ENCODE assay signal across 1 cellular context in genomic region chr17:82320956-82321927, GRCh38.
A peak's percentile ranks its signal among the peaks of the same experiment; 100 is the strongest.
TF ChIP-seq lines count a peak whose summit lies in the region.

No MANE protein-coding gene starts in this region.

TF ChIP-seq in HepG2, 621 proteins besides CTCF, POLR2A, EP300 and RAD21 (continued from another document and continues in another):
- TF ChIP-seq ZBTB4 (CRISPR knock-in tag; IDR thresholded peaks at IDR 0.05; ENCODE audit: borderline replicate concordance): peak; percentile 55; the same call in 1 of the 2 replicates
- TF ChIP-seq, protein P1, sequence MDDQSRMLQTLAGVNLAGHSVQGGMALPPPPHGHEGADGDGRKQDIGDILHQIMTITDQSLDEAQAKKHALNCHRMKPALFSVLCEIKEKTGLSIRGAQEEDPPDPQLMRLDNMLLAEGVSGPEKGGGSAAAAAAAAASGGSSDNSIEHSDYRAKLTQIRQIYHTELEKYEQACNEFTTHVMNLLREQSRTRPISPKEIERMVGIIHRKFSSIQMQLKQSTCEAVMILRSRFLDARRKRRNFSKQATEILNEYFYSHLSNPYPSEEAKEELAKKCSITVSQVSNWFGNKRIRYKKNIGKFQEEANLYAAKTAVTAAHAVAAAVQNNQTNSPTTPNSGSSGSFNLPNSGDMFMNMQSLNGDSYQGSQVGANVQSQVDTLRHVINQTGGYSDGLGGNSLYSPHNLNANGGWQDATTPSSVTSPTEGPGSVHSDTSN (CRISPR knock-in tag; IDR thresholded peaks at IDR 0.05; ENCODE audit: borderline replicate concordance): no peak
- no peak for TF ChIP-seq ZNF839 (CRISPR knock-in tag; IDR thresholded peaks at IDR 0.05; ENCODE audit: borderline replicate concordance)
- TF ChIP-seq SATB2 (CRISPR knock-in tag; IDR thresholded peaks at IDR 0.05): no peak
- TF ChIP-seq FOXJ3 (CRISPR knock-in tag; IDR thresholded peaks at IDR 0.05; ENCODE audit: borderline replicate concordance): no peak
- TF ChIP-seq ATM (IDR thresholded peaks at IDR 0.05; ENCODE audit: borderline replicate concordance): no peak
- TF ChIP-seq ELK4 (CRISPR knock-in tag; IDR thresholded peaks at IDR 0.05; ENCODE audit: borderline replicate concordance): no peak
- no peak for TF ChIP-seq RBM22 (optimal IDR thresholded peaks at IDR 0.05; ENCODE audit: low read length)
- 0 out of 3 replicates have a peak, but pooled peaks have one; percentile 40 for TF ChIP-seq MXI1 (IDR thresholded peaks at IDR 0.05; ENCODE audit: borderline replicate concordance, low read depth, low read length)
- no peak for TF ChIP-seq SMARCE1 (IDR thresholded peaks at IDR 0.05; ENCODE audit: borderline replicate concordance)
- TF ChIP-seq ZNF136 (CRISPR knock-in tag; IDR thresholded peaks at IDR 0.05; ENCODE audit: low read depth): no peak
- no peak for TF ChIP-seq ZNF713 (CRISPR knock-in tag; IDR thresholded peaks at IDR 0.05)
- TF ChIP-seq, protein P2, sequence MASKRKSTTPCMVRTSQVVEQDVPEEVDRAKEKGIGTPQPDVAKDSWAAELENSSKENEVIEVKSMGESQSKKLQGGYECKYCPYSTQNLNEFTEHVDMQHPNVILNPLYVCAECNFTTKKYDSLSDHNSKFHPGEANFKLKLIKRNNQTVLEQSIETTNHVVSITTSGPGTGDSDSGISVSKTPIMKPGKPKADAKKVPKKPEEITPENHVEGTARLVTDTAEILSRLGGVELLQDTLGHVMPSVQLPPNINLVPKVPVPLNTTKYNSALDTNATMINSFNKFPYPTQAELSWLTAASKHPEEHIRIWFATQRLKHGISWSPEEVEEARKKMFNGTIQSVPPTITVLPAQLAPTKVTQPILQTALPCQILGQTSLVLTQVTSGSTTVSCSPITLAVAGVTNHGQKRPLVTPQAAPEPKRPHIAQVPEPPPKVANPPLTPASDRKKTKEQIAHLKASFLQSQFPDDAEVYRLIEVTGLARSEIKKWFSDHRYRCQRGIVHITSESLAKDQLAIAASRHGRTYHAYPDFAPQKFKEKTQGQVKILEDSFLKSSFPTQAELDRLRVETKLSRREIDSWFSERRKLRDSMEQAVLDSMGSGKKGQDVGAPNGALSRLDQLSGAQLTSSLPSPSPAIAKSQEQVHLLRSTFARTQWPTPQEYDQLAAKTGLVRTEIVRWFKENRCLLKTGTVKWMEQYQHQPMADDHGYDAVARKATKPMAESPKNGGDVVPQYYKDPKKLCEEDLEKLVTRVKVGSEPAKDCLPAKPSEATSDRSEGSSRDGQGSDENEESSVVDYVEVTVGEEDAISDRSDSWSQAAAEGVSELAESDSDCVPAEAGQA (IDR thresholded peaks at IDR 0.05; ENCODE audit: low read depth): no peak
- TF ChIP-seq, protein P2 (CRISPR knock-in tag; IDR thresholded peaks at IDR 0.05; ENCODE audit: borderline replicate concordance): no peak
- no peak for TF ChIP-seq PHF20 (CRISPR knock-in tag; IDR thresholded peaks at IDR 0.05)
- no peak for TF ChIP-seq ZFP1 (CRISPR knock-in tag; IDR thresholded peaks at IDR 0.05)
- no peak for TF ChIP-seq ISL2 (CRISPR knock-in tag; IDR thresholded peaks at IDR 0.05)
- TF ChIP-seq RFXANK (CRISPR knock-in tag; IDR thresholded peaks at IDR 0.05): no peak
- TF ChIP-seq ZBTB20 (CRISPR knock-in tag; IDR thresholded peaks at IDR 0.05; ENCODE audit: borderline replicate concordance, low read depth): no peak
- TF ChIP-seq SIN3B (IDR thresholded peaks at IDR 0.05; ENCODE audit: low read length): no peak
- TF ChIP-seq GABPB1 (CRISPR knock-in tag; IDR thresholded peaks at IDR 0.05): peak; percentile 31; the same call in 1 of the 2 replicates
- TF ChIP-seq ZNF343 (CRISPR knock-in tag; IDR thresholded peaks at IDR 0.05): no peak
- TF ChIP-seq BORCS8-MEF2B (CRISPR knock-in tag; IDR thresholded peaks at IDR 0.05): no peak
- no peak for TF ChIP-seq ZSCAN5A (CRISPR knock-in tag; IDR thresholded peaks at IDR 0.05; ENCODE audit: borderline replicate concordance)
- TF ChIP-seq BCL6 (CRISPR knock-in tag; IDR thresholded peaks at IDR 0.05): no peak; the same call in 1 of the 2 replicates
- TF ChIP-seq HMG20B (CRISPR knock-in tag; conservative IDR thresholded peaks at IDR 0.05): no peak
- no peak for TF ChIP-seq ZNF652 (CRISPR knock-in tag; IDR thresholded peaks at IDR 0.05; ENCODE audit: borderline replicate concordance, low read depth)
- TF ChIP-seq ZNF576 (CRISPR knock-in tag; IDR thresholded peaks at IDR 0.05): no peak
- no peak for TF ChIP-seq EHMT2 (IDR thresholded peaks at IDR 0.05; ENCODE audit: borderline replicate concordance, low read depth, low read length)
- TF ChIP-seq DMAP1 (CRISPR knock-in tag; IDR thresholded peaks at IDR 0.05): no peak
- TF ChIP-seq ZNF383 (CRISPR knock-in tag; IDR thresholded peaks at IDR 0.05; ENCODE audit: borderline replicate concordance): no peak
- TF ChIP-seq PREB (CRISPR knock-in tag; IDR thresholded peaks at IDR 0.05): no peak
- no peak for TF ChIP-seq GPBP1L1 (CRISPR knock-in tag; IDR thresholded peaks at IDR 0.05)
- TF ChIP-seq XBP1 (CRISPR knock-in tag; IDR thresholded peaks at IDR 0.05): no peak
- no peak for TF ChIP-seq ELF1 (CRISPR knock-in tag; IDR thresholded peaks at IDR 0.05)
- no peak for TF ChIP-seq ZNF275 (CRISPR knock-in tag; IDR thresholded peaks at IDR 0.05; ENCODE audit: borderline replicate concordance)
- TF ChIP-seq KLF15 (CRISPR knock-in tag; IDR thresholded peaks at IDR 0.05; ENCODE audit: borderline replicate concordance): no peak
- TF ChIP-seq MXD3 (CRISPR knock-in tag; IDR thresholded peaks at IDR 0.05): no peak
- TF ChIP-seq ZNF33A (CRISPR knock-in tag; IDR thresholded peaks at IDR 0.05; ENCODE audit: borderline replicate concordance): no peak
- TF ChIP-seq ZFP62 (CRISPR knock-in tag; IDR thresholded peaks at IDR 0.05): no peak
- TF ChIP-seq TEAD3 (CRISPR knock-in tag; optimal IDR thresholded peaks at IDR 0.05; ENCODE audit: borderline replicate concordance): no peak
- TF ChIP-seq ZNF160 (CRISPR knock-in tag; IDR thresholded peaks at IDR 0.05): no peak
- TF ChIP-seq KLF9 (CRISPR knock-in tag; IDR thresholded peaks at IDR 0.05; ENCODE audit: low read depth): no peak
- TF ChIP-seq ARNT (IDR thresholded peaks at IDR 0.05): no peak
- TF ChIP-seq CEBPB (IDR thresholded peaks at IDR 0.05; ENCODE audit: borderline replicate concordance, low read depth, low read length): no peak
- TF ChIP-seq ZNF350 (CRISPR knock-in tag; IDR thresholded peaks at IDR 0.05; ENCODE audit: borderline replicate concordance, low read depth): no peak; the same call in 1 of the 2 replicates
- TF ChIP-seq HES4 (CRISPR knock-in tag; IDR thresholded peaks at IDR 0.05; ENCODE audit: borderline replicate concordance): peak; percentile 70; the same call in 1 of the 2 replicates
